1 cellular context compared by ENCODE assay signal in genomic region chr16:74723224-74723623, GRCh38.
TF ChIP-seq lines count a peak whose summit lies in the region.

No MANE protein-coding gene starts in this region.

TF ChIP-seq in H1, 55 proteins besides CTCF, POLR2A, EP300 and RAD21:
- TF ChIP-seq SP4 (IDR thresholded peaks at IDR 0.05; ENCODE audit: low read length) (no peak), SP1 (IDR thresholded peaks at IDR 0.05; ENCODE audit: low read depth, low read length) (no peak), GTF2F1 (IDR thresholded peaks at IDR 0.05; ENCODE audit: borderline replicate concordance, low read depth, low read length) (no peak), CHD1 (IDR thresholded peaks at IDR 0.05; ENCODE audit: low read depth, low read length) (no peak), FOSL1 (IDR thresholded peaks at IDR 0.05; ENCODE audit: insufficient read depth, low read depth, low read length) (no peak), CBX5 (IDR thresholded peaks at IDR 0.05; ENCODE audit: low read depth, low read length) (no peak), YY1 (IDR thresholded peaks at IDR 0.05; ENCODE audit: low read depth, low read length) (no peak), MAFK (IDR thresholded peaks at IDR 0.05; ENCODE audit: low read depth, low read length) (no peak), EGR1 (IDR thresholded peaks at IDR 0.05; ENCODE audit: borderline replicate concordance, low read depth, low read length) (no peak), KDM1A (IDR thresholded peaks at IDR 0.05; ENCODE audit: borderline replicate concordance, low read length) (no peak), CREB1 (IDR thresholded peaks at IDR 0.05) (no peak), CHD7 (IDR thresholded peaks at IDR 0.05; ENCODE audit: insufficient replicate concordance, low read length) (no peak), PHF8 (conservative IDR thresholded peaks at IDR 0.05; ENCODE audit: low read depth, low read length) (no peak), TEAD4 (IDR thresholded peaks at IDR 0.05; ENCODE audit: low read depth, low read length) (no peak), TAF1 (IDR thresholded peaks at IDR 0.05; ENCODE audit: low read depth, low read length) (no peak), SIRT6 (IDR thresholded peaks at IDR 0.05; ENCODE audit: low read length) (no peak)
- TF ChIP-seq, protein P1, sequence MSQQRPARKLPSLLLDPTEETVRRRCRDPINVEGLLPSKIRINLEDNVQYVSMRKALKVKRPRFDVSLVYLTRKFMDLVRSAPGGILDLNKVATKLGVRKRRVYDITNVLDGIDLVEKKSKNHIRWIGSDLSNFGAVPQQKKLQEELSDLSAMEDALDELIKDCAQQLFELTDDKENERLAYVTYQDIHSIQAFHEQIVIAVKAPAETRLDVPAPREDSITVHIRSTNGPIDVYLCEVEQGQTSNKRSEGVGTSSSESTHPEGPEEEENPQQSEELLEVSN (IDR thresholded peaks at IDR 0.05), result no peak
TF ChIP-seq in H1: peak in this region for 0.
